In the genomic region with DNA sequence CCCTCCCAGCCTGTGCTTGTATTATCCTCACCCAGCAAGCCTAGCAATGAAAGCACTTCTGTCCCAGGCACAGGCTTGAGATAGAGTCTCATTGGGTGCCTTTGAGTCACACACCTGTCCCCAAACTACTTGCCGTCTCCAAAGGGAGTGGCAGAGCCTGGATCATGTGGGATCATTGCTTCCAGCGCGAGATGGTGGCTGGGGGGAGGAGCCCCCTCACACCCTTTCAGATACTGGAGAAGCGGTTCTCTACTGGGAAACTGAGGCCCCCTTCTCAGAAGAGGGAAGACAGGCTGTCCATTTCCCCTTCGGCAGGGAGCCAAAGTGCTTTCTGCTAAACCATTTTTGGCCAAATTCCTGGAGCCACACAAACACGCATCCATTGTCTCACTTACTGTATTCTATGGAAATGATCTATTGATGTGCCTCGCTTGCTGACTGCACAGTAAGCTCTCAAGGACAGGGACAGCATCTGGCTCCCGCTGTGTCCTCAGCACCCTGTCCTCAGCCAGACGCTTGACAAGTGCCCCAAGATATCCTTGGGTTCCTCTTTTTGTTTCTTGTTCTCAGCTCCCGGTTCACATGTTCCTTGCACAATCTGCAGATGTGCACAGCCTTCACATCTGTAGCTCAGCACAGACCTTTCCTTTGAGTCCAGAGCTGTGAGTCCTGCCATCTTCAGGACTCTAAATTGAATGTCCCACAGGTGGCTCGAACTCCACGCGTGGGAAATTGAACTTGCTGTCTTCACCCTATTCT, we compare ENCODE assay signal across 25 cellular contexts. TPM values are rescaled to one million over a fixed set of nuclear protein-coding genes. Genes with fewer than 3 reads are reported as not detected.
DNase-seq lines count a peak whose midpoint lies in the region; ATAC-seq and TF ChIP-seq lines count a peak whose summit lies in the region.
"Had no signal": no experiment of that assay in that cellular context is flagged by ENCODE, and none has a peak within 500 bp of the region (broad histone marks: within the 10 kb centered on the region; RNA-seq: fewer than 3 reads in every experiment).

No MANE protein-coding gene starts in this region.

- no peaks in the 10 kb centered on the region for H3K79me2 ChIP-seq in trophoblast cell (ENCODE audit: control insufficient read depth, insufficient read depth, low read length, poor library complexity)

- TF ChIP-seq CTCF in NB4 (IDR thresholded peaks at IDR 0.05; ENCODE audit: low read depth, low read length): no peak

- H3K27ac ChIP-seq in trophoblast cell (ENCODE audit: low read depth, low read length): no peak overlapping the region
- H3K27ac ChIP-seq: 22Rv1, GM23248, SK-N-MC, suprapubic skin, vagina had no signal

- no peak overlapping the region for H3K23ac ChIP-seq in trophoblast cell (ENCODE audit: low read length)

- no peaks in the 10 kb centered on the region for H3K27me3 ChIP-seq in trophoblast cell (ENCODE audit: insufficient read depth, low read length)
- H3K27me3 ChIP-seq: suprapubic skin, vagina had no signal

- no peak overlapping the region for H3K18ac ChIP-seq in trophoblast cell (ENCODE audit: low read length)

- H3K4ac ChIP-seq in trophoblast cell (ENCODE audit: low read depth, low read length): no peak overlapping the region

- H2BK5ac ChIP-seq in trophoblast cell (ENCODE audit: low read depth, low read length, poor library complexity): no peak overlapping the region

- H4K91ac ChIP-seq in trophoblast cell (ENCODE audit: low read depth, low read length): no peak overlapping the region

- ATAC-seq in GM18907 (IDR thresholded peaks at IDR 0.05; ENCODE audit: unreplicated experiment): no peak
- ATAC-seq: activated T-cell treated with anti-CD3 and anti-CD28 coated beads, Interleukin-2, amount 50 U/mL, for 72 hours; stimulated activated naive B cell treated with anti-CD40 and anti-IgM and Interleukin-4, amounts not matched to agents 10 μg/mL and 1 μg/mL and 100 μg/mL, for 72 hours had no signal

- no peak overlapping the region for H2AFZ ChIP-seq in trophoblast cell (ENCODE audit: insufficient read depth, low read length, poor library complexity)
- H2AFZ ChIP-seq: GM23248 had no signal

- no peaks in the 10 kb centered on the region for H3K79me1 ChIP-seq in trophoblast cell (ENCODE audit: low read length)

- H4K12ac ChIP-seq in trophoblast cell (ENCODE audit: low read depth, low read length): no peak overlapping the region

- peaks cover under 1 to 3% of the 10 kb centered on the region in 2 experiments for H3K4me1 ChIP-seq in trophoblast cell (ENCODE audit: control insufficient read depth in 1 of 2, insufficient read depth in 2 of 2, low read length in 2 of 2)
- H3K4me1 ChIP-seq: suprapubic skin, vagina had no signal

- no peaks in the 10 kb centered on the region for H3K9me3 ChIP-seq in trophoblast cell (ENCODE audit: insufficient read depth, low read depth, low read length)
- H3K9me3 ChIP-seq: suprapubic skin, vagina had no signal

- no peak overlapping the region for H2BK120ac ChIP-seq in trophoblast cell (ENCODE audit: insufficient read depth, low read length, poor library complexity)

- H3K4me2 ChIP-seq in trophoblast cell (ENCODE audit: low read length): no peak overlapping the region

- H3K4me3 ChIP-seq in NB4 (ENCODE audit: low read depth, low read length) (no peak overlapping the region), trophoblast cell (ENCODE audit: low read depth, low read length) (no peak overlapping the region)
- H3K4me3 ChIP-seq: GM23248, SK-N-MC, suprapubic skin, vagina had no signal

- no peaks in the 10 kb centered on the region for H3K36me3 ChIP-seq in trophoblast cell (ENCODE audit: control insufficient read depth in 1 of 2, insufficient read depth in 2 of 2, low read length in 2 of 2)
- H3K36me3 ChIP-seq: suprapubic skin, vagina had no signal

- peak overlapping the region; percentile 15 for H3K9ac ChIP-seq in trophoblast cell (ENCODE audit: low read length)
- H3K9ac ChIP-seq: GM23248 had no signal

- H3K14ac ChIP-seq in trophoblast cell (ENCODE audit: low read length): no peak overlapping the region

- no peak for TF ChIP-seq POLR2A in NB4 (IDR thresholded peaks at IDR 0.05; ENCODE audit: extremely low read depth, insufficient read length)

- H4K8ac ChIP-seq in trophoblast cell (ENCODE audit: low read depth, low read length): no peak overlapping the region

- no CpG with 5 or more reads among the region's 13 CpGs for WGBS in trophoblast cell (ENCODE audit: extremely low coverage, insufficient coverage, insufficient read length)

- DNase-seq in NCI-H345 (lab: John Stamatoyannopoulos, UW) (peak; percentile 30), NCI-H345 treated with DMSO at 0.1 percent for 48 hours (lab: John Stamatoyannopoulos, UW; ENCODE audit: unreplicated experiment) (no peak), NB4 (ENCODE audit: low read depth) (peak; percentile 64), SKM-1 (lab: John Stamatoyannopoulos, UW; ENCODE audit: unreplicated experiment) (peak; percentile 65), trophoblast cell (no peak), NCI-H2171 treated with DMSO at 0.1 percent for 48 hours (lab: John Stamatoyannopoulos, UW) (no peak)
- DNase-seq in stimulated activated CD4-positive, alpha-beta T cell treated with anti-CD3 and anti-CD28 coated beads, Interleukin-4, amount 100 ng/mL, for 24 hours: no peak
- DNase-seq: activated CD4-positive, alpha-beta T cell treated with anti-CD3 and anti-CD28 coated beads, Interleukin-2, amount 10 ng/mL, durations not matched to agents 24 days and 14 days; activated naive CD4-positive, alpha-beta T cell treated with anti-CD3 and anti-CD28 coated beads for 36 hours; activated T-cell treated with anti-CD3 and anti-CD28 coated beads, Interleukin-2, amount 50 U/mL, for 72 hours; CD4-positive, CD25-positive, alpha-beta regulatory T cell; GM23248; HFFc6; hypothalamus; immature natural killer cell; NCI-H2029; NCI-H226; NK-92 treated with Interleukin-12 subunit alpha and Interleukin-12 subunit beta, amount 100 ng/mL, for 24 hours; stimulated activated naive B cell treated with anti-CD40 and anti-IgM and Interleukin-4, amounts not matched to agents 10 μg/mL and 1 μg/mL and 100 μg/mL, for 72 hours had no signal

- no peak overlapping the region for H2AK5ac ChIP-seq in trophoblast cell (ENCODE audit: low read length)

- H2BK12ac ChIP-seq in trophoblast cell (ENCODE audit: low read length): no peak overlapping the region

RNA-seq across cellular contexts. Expression of a gene that starts 26.0 kb away (rescaled TPM):
- 113 and 120 TPM in 2 replicates for polyA plus RNA-seq in trophoblast cell (2013)
- polyA plus RNA-seq: endothelial cell of umbilical vein, immature natural killer cell had no signal

RNA-seq across cellular contexts. Expression of a gene that starts 34.9 kb away (rescaled TPM):
- polyA plus RNA-seq in trophoblast cell (2013): 63.3 and 65.7 TPM in 2 replicates

RNA-seq across cellular contexts. Expression of a gene that starts 52.0 kb away (rescaled TPM):
- 11.8 and 12.7 TPM in 2 replicates for polyA plus RNA-seq in trophoblast cell (2013)
- polyA plus RNA-seq: CD4-positive, CD25-positive, alpha-beta regulatory T cell; endothelial cell of umbilical vein had no signal

Comparison
In these comparisons a context has a peak if more than half of its experiments do, and no peak if none do; other contexts are left out.
1. DNase-seq: peak in NCI-H345 (single experiment), NB4 (single experiment) and SKM-1 (single experiment); none in NCI-H345 treated with DMSO at 0.1 percent for 48 hours (single experiment), trophoblast cell (0 of 2), NCI-H2171 treated with DMSO at 0.1 percent for 48 hours (single experiment) and stimulated activated CD4-positive, alpha-beta T cell treated with anti-CD3 and anti-CD28 coated beads, Interleukin-4, amount 100 ng/mL, for 24 hours (single experiment).